Comparison of ENCODE assay signal across 28 cellular contexts in genomic region chr14:85358136-85358785, GRCh38.
"Had no signal": no experiment of that assay in that cellular context is flagged by ENCODE, and none has a peak within 500 bp of the region (broad histone marks: within the 10 kb centered on the region; RNA-seq: fewer than 3 reads in every experiment).

No MANE protein-coding gene starts in this region.

- H3K27me3 ChIP-seq: colonic mucosa, esophagus squamous epithelium, gastrocnemius medialis, heart right ventricle had no signal

- DNase-seq: colonic mucosa; cortex of kidney; dorsolateral prefrontal cortex; effector CD4-positive, alpha-beta T cell; effector memory CD4-positive, alpha-beta T cell; erythroblast; esophagus squamous epithelium; foreskin fibroblast; foreskin melanocyte; gastrocnemius medialis; glutamatergic neuron; head of caudate nucleus; heart right ventricle; hippocampal formation; immature natural killer cell; islet precursor cell; kidney; kidney glomerular epithelial cell; left colon; left ventricle myocardium inferior; mammary epithelial cell; mesendoderm; midbrain; naive thymus-derived CD4-positive, alpha-beta T cell had no signal

- H3K4me3 ChIP-seq: colonic mucosa, dorsolateral prefrontal cortex, esophagus squamous epithelium, gastrocnemius medialis, heart right ventricle, left ventricle myocardium inferior, lung had no signal

- H3K27ac ChIP-seq: colonic mucosa, dorsolateral prefrontal cortex, epithelial cell of prostate, esophagus squamous epithelium, gastrocnemius medialis, heart right ventricle, left ventricle myocardium inferior had no signal

- H3K4me1 ChIP-seq: colonic mucosa, esophagus squamous epithelium, gastrocnemius medialis, heart right ventricle, left ventricle myocardium inferior had no signal

- ATAC-seq: esophagus mucosa; gastrocnemius medialis; heart right ventricle; left colon; left lobe of liver; naive thymus-derived CD4-positive, alpha-beta T cell had no signal

- FAIRE-seq: kidney had no signal

- H3K36me3 ChIP-seq: colonic mucosa, esophagus squamous epithelium, gastrocnemius medialis, heart right ventricle, left ventricle myocardium inferior had no signal

- H3K9me3 ChIP-seq: colonic mucosa, gastrocnemius medialis, left ventricle myocardium inferior had no signal
